8 cellular contexts compared by ENCODE assay signal in genomic region chr12:46217686-46218508, GRCh38. TPM values are rescaled to one million over a fixed set of nuclear protein-coding genes. Genes with fewer than 3 reads are reported as not detected.
DNase-seq lines count a peak whose midpoint lies in the region; ATAC-seq and TF ChIP-seq lines count a peak whose summit lies in the region.

No MANE protein-coding gene starts in this region.

- H3K4me2 ChIP-seq in MM.1S (ENCODE audit: low read depth, low read length) = peak overlapping the region; percentile 56
- no peak overlapping the region for H3K4me2 ChIP-seq in smooth muscle cell

- no peaks in the 10 kb centered on the region for H3K9me2 ChIP-seq in MM.1S (replicated peaks; ENCODE audit: insufficient read depth, low read length)

- H3K9me3 ChIP-seq in MM.1S (replicated peaks; ENCODE audit: insufficient read depth, low read length) (no peaks in the 10 kb centered on the region), smooth muscle cell (replicated peaks; ENCODE audit: low read depth) (no peaks in the 10 kb centered on the region), ovary (no peaks in the 10 kb centered on the region)

- H2AFZ ChIP-seq in MM.1S (ENCODE audit: low read length) (no peak overlapping the region), smooth muscle cell (ENCODE audit: low read depth) (no peak overlapping the region)

- H3K36me3 Mint-ChIP-seq in activated T-helper 1 cell treated with anti-CD3 and anti-CD28 coated beads, Interleukin-12 subunit alpha, Interleukin-12 subunit beta, Interleukin-2, Interleukin-4 antibody, amounts not matched to agents 30 ng/mL and 10 ng/mL and 1 ng/mL, durations not matched to agents 14 hours and 24 hours and 36 hours (ENCODE audit: low read depth) = peaks cover 57% of the 10 kb centered on the region

- H3K27ac ChIP-seq in MM.1S (ENCODE audit: low read length) (peak overlapping the region; percentile 95), smooth muscle cell (ENCODE audit: low read depth) (peak overlapping the region; percentile 82), ovary (no peak overlapping the region)

- H4K20me1 ChIP-seq in MM.1S (ENCODE audit: insufficient read depth, low read length) = no peaks in the 10 kb centered on the region
- no peaks in the 10 kb centered on the region for H4K20me1 ChIP-seq in smooth muscle cell (ENCODE audit: low read depth)

- H3K4me1 Mint-ChIP-seq in activated T-helper 1 cell treated with anti-CD3 and anti-CD28 coated beads, Interleukin-12 subunit alpha, Interleukin-12 subunit beta, Interleukin-2, Interleukin-4 antibody, amounts not matched to agents 30 ng/mL and 10 ng/mL and 1 ng/mL, durations not matched to agents 14 hours and 24 hours and 36 hours (ENCODE audit: low read depth) = peaks cover 97% of the 10 kb centered on the region

- peak overlapping the region; percentile 18; the same call in 1 of the 2 replicates for H3K4me3 ChIP-seq in MM.1S (ENCODE audit: low read length)
- H3K4me3 ChIP-seq in smooth muscle cell = no peak overlapping the region
- H3K4me3 ChIP-seq in ovary = no peak overlapping the region

- H3K36me3 ChIP-seq in MM.1S (replicated peaks; ENCODE audit: insufficient read depth, low read length) (0 out of 2 replicates have a peak, but pooled peaks cover 3% of the 10 kb centered on the region), smooth muscle cell (ENCODE audit: low read depth) (no peaks in the 10 kb centered on the region), ovary (no peaks in the 10 kb centered on the region)

- H3K4me1 ChIP-seq in MM.1S (ENCODE audit: low read length) (peaks cover 71% of the 10 kb centered on the region), smooth muscle cell (ENCODE audit: low read depth) (peaks cover 19% of the 10 kb centered on the region), ovary (ENCODE audit: insufficient read depth) (no peaks in the 10 kb centered on the region)

- TF ChIP-seq POLR2A in ovary (IDR thresholded peaks at IDR 0.05) = no peak

- no peaks in the 10 kb centered on the region for H3K27me3 ChIP-seq in MM.1S (replicated peaks; ENCODE audit: insufficient read depth, low read length)
- H3K27me3 ChIP-seq in smooth muscle cell (ENCODE audit: low read depth) = no peaks in the 10 kb centered on the region
- no peaks in the 10 kb centered on the region for H3K27me3 ChIP-seq in ovary

- intact Hi-C loops in activated T-helper 1 cell treated with anti-CD3 and anti-CD28 coated beads, Interleukin-12 subunit alpha, Interleukin-12 subunit beta, Interleukin-2, Interleukin-4 antibody, amounts not matched to agents 30 ng/mL and 10 ng/mL and 1 ng/mL, durations not matched to agents 14 hours and 24 hours and 36 hours (cut with micrococcal nuclease) = loop anchor here (1.0 to 10.0 kb wide), 11 partner anchors 8 to 1667 kb away; partner anchors contain the start of genes HDAC7, RPAP3 and SCAF11
- intact Hi-C loops in ovary (cut with DNase I) = no loop called here

- peaks cover 61% of the 10 kb centered on the region for H3F3A ChIP-seq in MM.1S (ENCODE audit: insufficient read depth, low read length)
- H3F3A ChIP-seq in smooth muscle cell (ENCODE audit: low read depth) = peaks cover 11% of the 10 kb centered on the region

- H3K9me3 Mint-ChIP-seq in activated T-helper 1 cell treated with anti-CD3 and anti-CD28 coated beads, Interleukin-12 subunit alpha, Interleukin-12 subunit beta, Interleukin-2, Interleukin-4 antibody, amounts not matched to agents 30 ng/mL and 10 ng/mL and 1 ng/mL, durations not matched to agents 14 hours and 24 hours and 36 hours = no peaks in the 10 kb centered on the region

- TF ChIP-seq CTCF in MM.1S (IDR thresholded peaks at IDR 0.05; ENCODE audit: low read length) = no peak
- no peak for TF ChIP-seq CTCF in smooth muscle cell (IDR thresholded peaks at IDR 0.05; ENCODE audit: borderline replicate concordance, insufficient read depth, poor library complexity, severe bottlenecking)
- TF ChIP-seq CTCF in ovary (IDR thresholded peaks at IDR 0.05) = no peak

- peaks cover 69% of the 10 kb centered on the region for H3K79me2 ChIP-seq in MM.1S (ENCODE audit: low read length)
- peaks cover 10% of the 10 kb centered on the region for H3K79me2 ChIP-seq in smooth muscle cell (ENCODE audit: low read depth)

- DNase-seq in MM.1S (peak; percentile 72), smooth muscle cell (lab: John Stamatoyannopoulos, UW; ENCODE audit: unreplicated experiment) (no peak), NCI-H2081 (lab: John Stamatoyannopoulos, UW) (no peak), ovary (no peak), NCI-H1105 (lab: John Stamatoyannopoulos, UW) (no peak)
- peak; percentile 64 for DNase-seq in activated T-helper 1 cell treated with anti-CD3 and anti-CD28 coated beads, Interleukin-12 subunit alpha, Interleukin-12 subunit beta, Interleukin-2, Interleukin-4 antibody, amounts not matched to agents 30 ng/mL and 10 ng/mL and 1 ng/mL, durations not matched to agents 14 hours and 24 hours and 36 hours (ENCODE audit: low spot score)

- H3K4me3 Mint-ChIP-seq in activated T-helper 1 cell treated with anti-CD3 and anti-CD28 coated beads, Interleukin-12 subunit alpha, Interleukin-12 subunit beta, Interleukin-2, Interleukin-4 antibody, amounts not matched to agents 30 ng/mL and 10 ng/mL and 1 ng/mL, durations not matched to agents 14 hours and 24 hours and 36 hours = peak overlapping the region; percentile 68

- peak overlapping the region; percentile 40; the same call in 1 of the 2 replicates for H3K9ac ChIP-seq in MM.1S (ENCODE audit: low read length)
- no peak overlapping the region for H3K9ac ChIP-seq in smooth muscle cell (ENCODE audit: low read depth)

- 89% methylated on average over 9 of the region's 9 CpGs for WGBS in smooth muscle cell (ENCODE audit: low lambda C conversion rate)
- 59 to 69% (median 62%) methylated on average over 9 of the region's 9 CpGs for WGBS in ovary, 3 donors

- no peaks in the 10 kb centered on the region for H3K27me3 Mint-ChIP-seq in activated T-helper 1 cell treated with anti-CD3 and anti-CD28 coated beads, Interleukin-12 subunit alpha, Interleukin-12 subunit beta, Interleukin-2, Interleukin-4 antibody, amounts not matched to agents 30 ng/mL and 10 ng/mL and 1 ng/mL, durations not matched to agents 14 hours and 24 hours and 36 hours (ENCODE audit: insufficient read depth)

- H3K27ac Mint-ChIP-seq in activated T-helper 1 cell treated with anti-CD3 and anti-CD28 coated beads, Interleukin-12 subunit alpha, Interleukin-12 subunit beta, Interleukin-2, Interleukin-4 antibody, amounts not matched to agents 30 ng/mL and 10 ng/mL and 1 ng/mL, durations not matched to agents 14 hours and 24 hours and 36 hours = peak overlapping the region; percentile 92

- no peak for TF ChIP-seq EP300 in ovary (IDR thresholded peaks at IDR 0.05)

- ATAC-seq in GM18520 (IDR thresholded peaks at IDR 0.05; ENCODE audit: unreplicated experiment) (peak; percentile 44), GM21825 (IDR thresholded peaks at IDR 0.05; ENCODE audit: unreplicated experiment) (peak; percentile 54)

RNA-seq across cellular contexts. Expression of gene SLC38A1, which starts 50.9 kb away (rescaled TPM):
- total RNA-seq in activated T-helper 1 cell treated with anti-CD3 and anti-CD28 coated beads, Interleukin-12 subunit alpha, Interleukin-12 subunit beta, Interleukin-2, Interleukin-4 antibody, amounts not matched to agents 30 ng/mL and 10 ng/mL and 1 ng/mL, durations not matched to agents 14 hours and 24 hours and 36 hours = 172 and 182 TPM in 2 replicates
- total RNA-seq in smooth muscle cell = 64.4 and 85.8 TPM in 2 replicates
- 23.5 and 38.5 TPM in 2 replicates for polyA plus RNA-seq in smooth muscle cell
- 10 to 100 TPM; 21.9 to 86.3 (median 28.6) TPM for total RNA-seq in ovary
- polyA plus RNA-seq in ovary = 10 to 100 TPM in 1 of 2 donors, 1 to 10 TPM in 1; 4.6 to 20.4 TPM

Comparison
In these comparisons a context has a peak if more than half of its experiments do, and no peak if none do; other contexts are left out.
1. DNase-seq: peak in MM.1S (single experiment) and activated T-helper 1 cell treated with anti-CD3 and anti-CD28 coated beads, Interleukin-12 subunit alpha, Interleukin-12 subunit beta, Interleukin-2, Interleukin-4 antibody, amounts not matched to agents 30 ng/mL and 10 ng/mL and 1 ng/mL, durations not matched to agents 14 hours and 24 hours and 36 hours (single experiment); none in smooth muscle cell (single experiment), NCI-H2081 (0 of 2), ovary (0 of 5) and NCI-H1105 (single experiment).
2. H3K27ac ChIP-seq: peak in MM.1S (single experiment) and smooth muscle cell (single experiment); none in ovary (0 of 2).